In the genomic region with DNA sequence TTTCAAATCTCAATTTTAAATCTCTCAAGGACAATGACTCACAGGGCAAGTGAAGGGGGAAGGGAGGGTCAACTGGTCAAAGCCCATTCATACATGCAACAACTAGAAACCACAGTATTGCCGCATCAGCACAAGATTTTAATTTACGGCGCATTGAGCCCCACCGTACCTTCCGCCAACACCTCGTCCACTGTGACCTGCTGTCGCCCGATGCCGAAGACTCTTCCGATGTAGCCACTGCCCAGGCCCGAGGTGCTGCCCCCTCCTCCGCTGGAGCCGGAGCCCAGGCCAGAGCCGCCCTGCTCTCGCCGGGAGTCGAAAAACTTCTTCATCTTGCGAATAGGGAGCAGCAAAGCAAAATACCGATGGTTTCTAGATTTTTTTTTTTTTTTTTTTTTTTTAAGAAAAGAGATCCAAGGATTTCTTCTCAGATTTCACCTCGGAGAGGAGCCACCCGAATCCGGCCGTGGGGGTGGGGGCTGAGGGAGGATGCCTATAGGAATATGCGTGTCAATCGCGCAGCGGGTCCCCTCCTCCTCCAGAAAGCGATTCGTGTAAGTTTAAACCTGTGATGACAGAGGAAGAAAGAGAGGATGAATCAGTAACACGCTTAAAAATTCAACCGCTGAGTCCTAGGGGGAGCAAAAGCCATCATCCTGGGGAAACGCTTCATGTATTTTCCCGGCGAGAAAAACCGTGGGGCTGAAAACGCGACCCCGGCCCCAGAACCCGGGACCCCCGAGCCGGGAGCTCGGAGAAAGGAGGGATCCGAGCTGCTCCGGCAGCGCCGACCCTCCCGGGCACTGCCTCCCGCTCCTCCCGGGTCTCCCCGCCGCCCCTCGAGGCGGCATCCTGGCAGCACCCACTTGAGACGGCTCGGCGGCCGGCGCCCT, we compare ENCODE assay signal across 8 cellular contexts. TPM values are rescaled to one million over a fixed set of nuclear protein-coding genes. Genes with fewer than 3 reads are reported as not detected.
DNase-seq lines count a peak whose midpoint lies in the region; ATAC-seq, FAIRE-seq and TF ChIP-seq lines count a peak whose summit lies in the region.

No MANE protein-coding gene starts in this region.

- peak; percentile 3 for DNase-seq in NCI-H2029 (lab: John Stamatoyannopoulos, UW)
- DNase-seq in NCI-H2029 treated with DMSO at 0.1 percent for 48 hours (lab: John Stamatoyannopoulos, UW): no peak
- peak; percentile 8 for DNase-seq in NCI-H1105 (lab: John Stamatoyannopoulos, UW)
- DNase-seq in cardiac fibroblast (ENCODE audit: low read depth in 2 of 2): peak; percentile 69 to 85
- peak; percentile 86 for DNase-seq in kidney
- peak; percentile 61 for DNase-seq in stimulated activated CD4-positive, alpha-beta T cell treated with anti-CD3 and anti-CD28 coated beads, Interleukin-12 subunit alpha, Interleukin-12 subunit beta, amount 100 ng/mL, for 4 hours

- no peak for ATAC-seq in GM19463 (IDR thresholded peaks at IDR 0.05; ENCODE audit: unreplicated experiment)

- H3K9me3 ChIP-seq in kidney (ENCODE audit: control insufficient read depth in 1 of 2, low read length in 2 of 2): no peaks in the 10 kb centered on the region

- H3K27ac ChIP-seq in VCaP (peak overlapping the region; percentile 94), kidney (ENCODE audit: low read depth in 2 of 2, low read length in 2 of 2) (peak overlapping the region; percentile 96 to 97)

- intact Hi-C loops in kidney (cut with DNase I): no loop called here

- no peaks in the 10 kb centered on the region for H3K36me3 ChIP-seq in kidney (ENCODE audit: control insufficient read depth in 1 of 2, insufficient read depth in 2 of 2, low read length in 2 of 2)

- peaks cover 4 to 16% of the 10 kb centered on the region in 2 donors for H3K4me1 ChIP-seq in kidney (ENCODE audit: control insufficient read depth in 1 of 2, insufficient read depth in 1 of 2, low read depth in 1 of 2, low read length in 2 of 2)

- no peak for FAIRE-seq in kidney (lab: Jason Lieb, UNC)

- TF ChIP-seq CTCF in VCaP (conservative IDR thresholded peaks at IDR 0.05) (no peak), cardiac fibroblast (IDR thresholded peaks at IDR 0.05; ENCODE audit: low read depth, low read length) (peak; percentile 16), kidney (IDR thresholded peaks at IDR 0.05; ENCODE audit: borderline replicate concordance, extremely low read depth, insufficient read depth) (no peak)

- peak overlapping the region; percentile 86 to 97 for H3K9ac ChIP-seq in kidney (ENCODE audit: low read length in 2 of 2)

- H3K4me3 ChIP-seq in cardiac fibroblast (replicated peaks in 1 of 2; ENCODE audit: low read depth in 2 of 2, low read length in 2 of 2) (peak overlapping the region; percentile 86 to 87), kidney (ENCODE audit: low read length in 2 of 2) (peak overlapping the region; percentile 83 to 96)

RNA-seq across cellular contexts. Expression of a gene that starts 0.6 kb away (rescaled TPM):
- 93.7 TPM for total RNA-seq in kidney
- 25.8 TPM for polyA plus RNA-seq in kidney (ENCODE audit: insufficient read depth, low read depth, low replicate concordance)
